Comparison of ENCODE assay signal across 17 cellular contexts in the genomic region with DNA sequence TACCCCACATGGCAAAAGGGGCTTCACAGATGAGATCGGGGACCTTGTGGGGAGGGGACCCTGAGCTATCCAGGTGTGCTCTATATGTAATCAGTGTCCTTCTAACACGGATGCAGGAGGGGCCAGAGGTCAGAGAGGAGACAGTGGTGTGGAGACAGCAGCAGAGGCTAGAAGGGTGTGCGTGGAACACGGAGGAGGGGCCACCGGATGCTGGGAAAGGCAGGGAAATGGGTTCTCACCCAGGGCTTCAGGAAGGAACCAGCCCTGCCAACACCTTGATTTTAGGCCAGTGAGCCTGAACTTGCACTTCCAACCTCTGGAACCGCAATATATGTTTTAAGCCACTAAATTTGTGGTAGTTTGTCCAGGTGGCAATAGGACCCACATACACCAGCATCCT. TPM values are rescaled to one million over a fixed set of nuclear protein-coding genes. Genes with fewer than 3 reads are reported as not detected.
DNase-seq lines count a peak whose midpoint lies in the region; ATAC-seq and TF ChIP-seq lines count a peak whose summit lies in the region.
"Had no signal": no experiment of that assay in that cellular context is flagged by ENCODE, and none has a peak within 500 bp of the region (broad histone marks: within the 10 kb centered on the region; RNA-seq: fewer than 3 reads in every experiment).

No MANE protein-coding gene starts in this region.

- H3K27ac Mint-ChIP-seq in activated naive CD8-positive, alpha-beta T cell treated with anti-CD3 and anti-CD28 coated beads for 36 hours: peak overlapping the region; percentile 28
- peak overlapping the region; percentile 76 for H3K27ac Mint-ChIP-seq in neural progenitor cell

- H3K9me3 ChIP-seq in RWPE2 (ENCODE audit: severe bottlenecking) (no peaks in the 10 kb centered on the region), neural progenitor cell (ENCODE audit: low read depth) (no peaks in the 10 kb centered on the region), aorta (ENCODE audit: control insufficient read depth, low read length) (no peaks in the 10 kb centered on the region)
- H3K9me3 ChIP-seq: BE2C, HAP-1 had no signal

- H3K36me3 Mint-ChIP-seq in activated naive CD8-positive, alpha-beta T cell treated with anti-CD3 and anti-CD28 coated beads for 36 hours: no peaks in the 10 kb centered on the region
- peaks cover 2% of the 10 kb centered on the region for H3K36me3 Mint-ChIP-seq in neural progenitor cell

- H3K9me3 Mint-ChIP-seq in activated naive CD8-positive, alpha-beta T cell treated with anti-CD3 and anti-CD28 coated beads for 36 hours: no peaks in the 10 kb centered on the region
- H3K9me3 Mint-ChIP-seq in neural progenitor cell: no peaks in the 10 kb centered on the region
- H3K9me3 Mint-ChIP-seq: CD4-positive, alpha-beta memory T cell had no signal

- H3K9ac ChIP-seq in neural progenitor cell: no peak overlapping the region

- 85 to 88% methylated on average over 6 of the region's 6 CpGs for WGBS in aorta, 2 donors

- H3K27ac ChIP-seq in RWPE2 (ENCODE audit: poor library complexity, severe bottlenecking): no peak overlapping the region
- no peak overlapping the region for H3K27ac ChIP-seq in neural progenitor cell
- H3K27ac ChIP-seq in aorta (ENCODE audit: low read depth in 1 of 2, low read length in 2 of 2): no peak overlapping the region
- H3K27ac ChIP-seq: C4-2B had no signal

- DNase-seq in RWPE2 (ENCODE audit: low spot score) (peak; percentile 32), neural progenitor cell (ENCODE audit: low spot score) (no peak), aorta (peak; percentile 24 to 36), SW480 (ENCODE audit: low spot score) (no peak), putamen (ENCODE audit: low spot score) (no peak)
- DNase-seq in activated naive CD8-positive, alpha-beta T cell treated with anti-CD3 and anti-CD28 coated beads for 36 hours: no peak
- DNase-seq: BE2C; CD4-positive, alpha-beta memory T cell; DMS79 had no signal

- intact Hi-C loops in aorta (cut with DNase I): no loop called here

- H3K79me2 ChIP-seq in neural progenitor cell (ENCODE audit: low read depth): no peaks in the 10 kb centered on the region

- no peak overlapping the region for H3K4me3 Mint-ChIP-seq in activated naive CD8-positive, alpha-beta T cell treated with anti-CD3 and anti-CD28 coated beads for 36 hours
- H3K4me3 Mint-ChIP-seq in neural progenitor cell: peak overlapping the region; percentile 28

- no peaks in the 10 kb centered on the region for H3K36me3 ChIP-seq in RWPE2 (ENCODE audit: low read depth)
- H3K36me3 ChIP-seq in neural progenitor cell: no peaks in the 10 kb centered on the region
- peaks cover 0 to 4% of the 10 kb centered on the region in 2 donors for H3K36me3 ChIP-seq in aorta (ENCODE audit: control insufficient read depth in 1 of 2, insufficient read depth in 2 of 2, low read length in 1 of 2)
- H3K36me3 ChIP-seq: HAP-1 had no signal

- H3K4me3 ChIP-seq in RWPE2 (ENCODE audit: severe bottlenecking) (no peak overlapping the region), neural progenitor cell (no peak overlapping the region), aorta (ENCODE audit: low read length in 2 of 2) (no peak overlapping the region)
- H3K4me3 ChIP-seq: GM12878, HAP-1 had no signal

- H3K27me3 ChIP-seq in RWPE2 (ENCODE audit: insufficient read depth, poor library complexity, severe bottlenecking) (peaks cover 24% of the 10 kb centered on the region), neural progenitor cell (no peaks in the 10 kb centered on the region), aorta (ENCODE audit: control insufficient read depth in 1 of 2, insufficient read depth in 2 of 2, low read length in 1 of 2) (no peaks in the 10 kb centered on the region)

- no peak for ATAC-seq in RWPE2 (ENCODE audit: low read depth)
- ATAC-seq in aorta (ENCODE audit: low FRiP score): no peak
- no peak for ATAC-seq in GM21515 (IDR thresholded peaks at IDR 0.05; ENCODE audit: unreplicated experiment)
- ATAC-seq: GM12878, HepG2 had no signal

- H3F3A ChIP-seq in neural progenitor cell (ENCODE audit: low read depth): peaks cover 45% of the 10 kb centered on the region

- H3K4me2 ChIP-seq in neural progenitor cell: no peak overlapping the region

- H3K4me1 Mint-ChIP-seq in activated naive CD8-positive, alpha-beta T cell treated with anti-CD3 and anti-CD28 coated beads for 36 hours: peaks cover 5% of the 10 kb centered on the region
- peaks cover 48% of the 10 kb centered on the region for H3K4me1 Mint-ChIP-seq in neural progenitor cell

- no peak overlapping the region for H2AFZ ChIP-seq in neural progenitor cell (replicated peaks)

- H3K27me3 Mint-ChIP-seq in activated naive CD8-positive, alpha-beta T cell treated with anti-CD3 and anti-CD28 coated beads for 36 hours: peaks cover 29% of the 10 kb centered on the region
- peaks cover 14% of the 10 kb centered on the region for H3K27me3 Mint-ChIP-seq in neural progenitor cell (ENCODE audit: insufficient read depth, low read depth)

- no peak for TF ChIP-seq CTCF in RWPE2 (IDR thresholded peaks at IDR 0.05; ENCODE audit: poor library complexity, severe bottlenecking)
- TF ChIP-seq CTCF in neural progenitor cell (IDR thresholded peaks at IDR 0.05): no peak

- H3K4me1 ChIP-seq in RWPE2 (ENCODE audit: insufficient read depth, poor library complexity, severe bottlenecking) (no peaks in the 10 kb centered on the region), neural progenitor cell (peaks cover 45% of the 10 kb centered on the region), aorta (ENCODE audit: control insufficient read depth in 1 of 2, insufficient read depth in 2 of 2, low read length in 2 of 2) (no peaks in the 10 kb centered on the region)
- H3K4me1 ChIP-seq: BE2C, HAP-1 had no signal

- peaks cover 8% of the 10 kb centered on the region for H4K20me1 ChIP-seq in neural progenitor cell (ENCODE audit: low read depth)

RNA-seq across cellular contexts. Expression of gene SLC38A8, which starts 4.6 kb away (rescaled TPM):
- total RNA-seq in activated naive CD8-positive, alpha-beta T cell treated with anti-CD3 and anti-CD28 coated beads for 36 hours: not detected
- total RNA-seq in neural progenitor cell (ENCODE audit: low replicate concordance): not detected in 2 replicates
- not detected for total RNA-seq in aorta
- polyA plus RNA-seq in aorta: not detected
- total RNA-seq: CD4-positive, alpha-beta memory T cell; G401; GM12878; H1; HT1080 had no signal
- polyA plus RNA-seq: CD4-positive, alpha-beta memory T cell; GM12878 had no signal

Comparison
In these comparisons a context has a peak if more than half of its experiments do, and no peak if none do; other contexts are left out.
1. DNase-seq: peak in RWPE2 (single experiment) and aorta (2 of 2); none in activated naive CD8-positive, alpha-beta T cell treated with anti-CD3 and anti-CD28 coated beads for 36 hours (single experiment), neural progenitor cell (single experiment), SW480 (single experiment) and putamen (single experiment).